ENCODE assay signal across 25 cellular contexts in the genomic region with DNA sequence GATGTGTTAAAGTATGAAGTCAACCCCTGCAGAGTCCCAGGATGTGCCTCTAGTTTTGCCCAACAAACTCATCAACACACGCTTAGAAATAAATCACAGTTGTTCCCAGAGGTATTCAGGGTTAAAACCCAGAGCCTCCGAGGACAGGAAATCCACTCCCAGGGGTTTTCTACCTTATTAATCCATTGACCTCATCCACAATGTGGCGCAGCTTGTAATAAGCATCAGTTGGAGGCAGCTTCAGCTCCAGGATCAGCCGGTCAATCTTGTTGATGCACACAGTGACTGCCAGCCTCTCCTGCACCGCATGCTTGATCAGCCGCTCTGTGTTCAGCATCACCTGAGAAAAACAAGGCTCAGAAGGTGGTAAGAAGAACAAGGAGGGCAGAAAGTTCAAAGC.
"Had no signal": no experiment of that assay in that cellular context is flagged by ENCODE, and none has a peak within 500 bp of the region (broad histone marks: within the 10 kb centered on the region; RNA-seq: fewer than 3 reads in every experiment).

No MANE protein-coding gene starts in this region.

- DNase-seq: islet precursor cell; left ventricle myocardium inferior; mesendoderm; naive B cell; natural killer cell; nucleus accumbens; pancreas; posterior cingulate gyrus; psoas muscle; right lobe of liver; stimulated activated CD4-positive, alpha-beta T cell treated with anti-CD3 and anti-CD28 coated beads, Interleukin-2, amount 100 ng/mL, for 24 hours; stimulated activated CD4-positive, alpha-beta T cell treated with anti-CD3 and anti-CD28 coated beads, Interleukin-4, amount 100 ng/mL, for 1 hour; stimulated activated naive B cell treated with anti-CD40 and anti-IgM and Interleukin-4, amounts not matched to agents 10 μg/mL and 1 μg/mL and 100 μg/mL, for 72 hours; stimulated activated naive CD8-positive, alpha-beta T cell treated with anti-CD3 and anti-CD28 coated beads, Interleukin-15, Interleukin-2, amounts not matched to agents 100 U/mL and 50 U/mL, for 24 hours; stomach; testis; thyroid gland; transverse colon; upper lobe of left lung had no signal

- FAIRE-seq: pancreas had no signal

- H3K27ac ChIP-seq: hepatocyte, left ventricle myocardium inferior, pancreas, psoas muscle, right atrium auricular region, right lobe of liver, stomach, testis, thyroid gland, transverse colon, upper lobe of left lung, vagina had no signal

- H3K9me3 ChIP-seq: left ventricle myocardium inferior, pancreas, psoas muscle, right atrium auricular region, right lobe of liver, stomach, testis, thyroid gland, transverse colon, upper lobe of left lung, vagina had no signal

- H3K4me3 ChIP-seq: hepatocyte, left ventricle myocardium inferior, lung, pancreas, psoas muscle, right atrium auricular region, right lobe of liver, smooth muscle cell, stomach, testis, thyroid gland, transverse colon, upper lobe of left lung, vagina had no signal

- H3K27ac Mint-ChIP-seq: mesothelial cell of epicardium; naive B cell; natural killer cell; stimulated activated naive B cell treated with anti-CD40 and anti-IgM and Interleukin-4, amounts not matched to agents 10 μg/mL and 1 μg/mL and 100 μg/mL, for 72 hours had no signal

- H3K4me1 Mint-ChIP-seq: mesothelial cell of epicardium; natural killer cell; stimulated activated naive B cell treated with anti-CD40 and anti-IgM and Interleukin-4, amounts not matched to agents 10 μg/mL and 1 μg/mL and 100 μg/mL, for 72 hours had no signal

- H3K4me3 Mint-ChIP-seq: mesothelial cell of epicardium; naive B cell; natural killer cell; stimulated activated naive B cell treated with anti-CD40 and anti-IgM and Interleukin-4, amounts not matched to agents 10 μg/mL and 1 μg/mL and 100 μg/mL, for 72 hours had no signal

- ATAC-seq: natural killer cell; pancreas; psoas muscle; right lobe of liver; stimulated activated naive B cell treated with anti-CD40 and anti-IgM and Interleukin-4, amounts not matched to agents 10 μg/mL and 1 μg/mL and 100 μg/mL, for 72 hours; stimulated activated naive CD8-positive, alpha-beta T cell treated with anti-CD3 and anti-CD28 coated beads, Interleukin-15, Interleukin-2, amounts not matched to agents 100 U/mL and 50 U/mL, for 24 hours had no signal

- H3K9me3 Mint-ChIP-seq: mesothelial cell of epicardium; naive B cell; natural killer cell; stimulated activated naive B cell treated with anti-CD40 and anti-IgM and Interleukin-4, amounts not matched to agents 10 μg/mL and 1 μg/mL and 100 μg/mL, for 72 hours had no signal

- H3K27me3 Mint-ChIP-seq: naive B cell; stimulated activated naive B cell treated with anti-CD40 and anti-IgM and Interleukin-4, amounts not matched to agents 10 μg/mL and 1 μg/mL and 100 μg/mL, for 72 hours had no signal

- H3K27me3 ChIP-seq: hepatocyte, pancreas, right atrium auricular region, right lobe of liver, stomach, testis, thyroid gland, transverse colon, upper lobe of left lung, vagina had no signal

- H3K4me2 ChIP-seq: hepatocyte, smooth muscle cell had no signal

- H3K4me1 ChIP-seq: pancreas, right lobe of liver, testis, thyroid gland, upper lobe of left lung, vagina had no signal
